ENCODE assay signal across 1 cellular context in the genomic region with DNA sequence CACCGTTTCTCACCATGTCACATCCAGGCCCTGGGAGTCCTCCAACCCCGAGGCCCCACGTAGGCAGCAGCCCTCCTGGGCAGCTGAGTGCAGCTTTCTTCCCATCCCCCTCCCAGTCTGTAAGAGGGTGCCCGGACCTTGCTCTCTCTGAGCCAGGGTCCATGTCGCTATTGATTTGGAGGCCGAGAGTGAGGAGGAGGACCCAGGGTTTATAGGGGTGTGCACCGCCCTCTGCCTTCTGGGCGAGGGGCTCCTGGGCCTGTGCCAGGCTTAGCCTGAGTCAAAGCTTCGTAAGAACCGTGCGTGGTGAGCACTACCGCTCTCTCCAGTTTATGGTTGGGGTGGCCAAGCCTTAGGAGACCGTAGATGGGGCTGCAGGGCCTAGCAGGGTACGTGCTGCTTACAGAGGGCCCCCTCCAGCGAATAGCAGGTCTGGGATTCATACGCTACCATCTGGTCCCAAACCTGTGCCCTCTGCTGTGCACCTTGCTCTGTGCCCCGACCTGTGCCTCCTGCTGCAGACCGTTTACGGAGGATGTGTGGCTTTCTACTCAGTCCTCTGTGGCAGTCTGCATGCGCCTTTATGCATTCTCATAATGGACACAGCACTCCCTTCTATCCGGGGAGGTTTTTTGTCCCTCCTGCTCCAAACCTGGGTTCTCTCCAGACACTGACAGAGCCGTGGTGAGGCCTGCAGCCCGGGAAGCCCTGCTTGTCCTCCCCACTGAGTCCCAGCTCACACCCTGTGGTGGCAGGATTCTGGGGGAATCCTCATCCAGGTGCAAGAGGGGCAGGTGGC.
TF ChIP-seq lines count a peak whose summit lies in the region.

No MANE protein-coding gene starts in this region.

TF ChIP-seq in HepG2, 621 proteins besides CTCF, POLR2A, EP300 and RAD21 (continued from another document and continues in another):
- TF ChIP-seq, protein P1, sequence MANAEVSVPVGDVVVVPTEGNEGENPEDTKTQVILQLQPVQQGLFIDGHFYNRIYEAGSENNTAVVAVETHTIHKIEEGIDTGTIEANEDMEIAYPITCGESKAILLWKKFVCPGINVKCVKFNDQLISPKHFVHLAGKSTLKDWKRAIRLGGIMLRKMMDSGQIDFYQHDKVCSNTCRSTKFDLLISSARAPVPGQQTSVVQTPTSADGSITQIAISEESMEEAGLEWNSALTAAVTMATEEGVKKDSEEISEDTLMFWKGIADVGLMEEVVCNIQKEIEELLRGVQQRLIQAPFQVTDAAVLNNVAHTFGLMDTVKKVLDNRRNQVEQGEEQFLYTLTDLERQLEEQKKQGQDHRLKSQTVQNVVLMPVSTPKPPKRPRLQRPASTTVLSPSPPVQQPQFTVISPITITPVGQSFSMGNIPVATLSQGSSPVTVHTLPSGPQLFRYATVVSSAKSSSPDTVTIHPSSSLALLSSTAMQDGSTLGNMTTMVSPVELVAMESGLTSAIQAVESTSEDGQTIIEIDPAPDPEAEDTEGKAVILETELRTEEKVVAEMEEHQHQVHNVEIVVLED (CRISPR knock-in tag; IDR thresholded peaks at IDR 0.05; ENCODE audit: borderline replicate concordance) = 0 out of 2 replicates have a peak, but pooled peaks have one; percentile 16
- TF ChIP-seq NBN (conservative IDR thresholded peaks at IDR 0.05) (no peak), U2AF2 (IDR thresholded peaks at IDR 0.05; ENCODE audit: low read depth, low read length) (no peak), FOXO1 (CRISPR knock-in tag; IDR thresholded peaks at IDR 0.05) (no peak; the same call in 1 of the 2 replicates), MEIS2 (CRISPR knock-in tag; IDR thresholded peaks at IDR 0.05) (no peak), SIN3B (IDR thresholded peaks at IDR 0.05; ENCODE audit: low read length) (no peak), ZNF263 (CRISPR knock-in tag; IDR thresholded peaks at IDR 0.05) (peak; percentile 61), HCFC1 (IDR thresholded peaks at IDR 0.05; ENCODE audit: low read depth, low read length) (no peak), ZNF619 (CRISPR knock-in tag; IDR thresholded peaks at IDR 0.05) (no peak), SMAD1 (CRISPR knock-in tag; IDR thresholded peaks at IDR 0.05; ENCODE audit: borderline replicate concordance, low read depth) (peak; percentile 46; the same call in 1 of the 2 replicates), ZSCAN9 (CRISPR knock-in tag; IDR thresholded peaks at IDR 0.05; ENCODE audit: borderline replicate concordance) (no peak), ZNF235 (CRISPR knock-in tag; IDR thresholded peaks at IDR 0.05; ENCODE audit: borderline replicate concordance) (peak; percentile 85), POLR2AphosphoS5 (IDR thresholded peaks at IDR 0.05; ENCODE audit: low read depth, low read length) (no peak), MAF1 (CRISPR knock-in tag; IDR thresholded peaks at IDR 0.05; ENCODE audit: borderline replicate concordance) (no peak), PHF8 (CRISPR knock-in tag; IDR thresholded peaks at IDR 0.05) (no peak), CREB1 (IDR thresholded peaks at IDR 0.05) (peak; percentile 68), CREB1 (CRISPR knock-in tag; IDR thresholded peaks at IDR 0.05) (peak; percentile 87), FOXK2 (IDR thresholded peaks at IDR 0.05) (no peak), ELF3 (CRISPR knock-in tag; IDR thresholded peaks at IDR 0.05) (peak; percentile 26; the same call in 1 of the 2 replicates), ZNF724P (CRISPR knock-in tag; IDR thresholded peaks at IDR 0.05; ENCODE audit: borderline replicate concordance) (no peak), SUZ12 (IDR thresholded peaks at IDR 0.05; ENCODE audit: low read depth, low read length) (no peak), ZBTB7B (CRISPR knock-in tag; IDR thresholded peaks at IDR 0.05) (0 out of 2 replicates have a peak, but pooled peaks have one; percentile 57), ZNF30 (CRISPR knock-in tag; IDR thresholded peaks at IDR 0.05) (peak; percentile 82; the same call in 1 of the 2 replicates), DNMT3B (CRISPR knock-in tag; conservative IDR thresholded peaks at IDR 0.05) (no peak), SSRP1 (CRISPR knock-in tag; IDR thresholded peaks at IDR 0.05) (no peak), ATAD3A (CRISPR knock-in tag; IDR thresholded peaks at IDR 0.05) (no peak), U2AF1 (optimal IDR thresholded peaks at IDR 0.05; ENCODE audit: low read depth, low read length) (peak; percentile 44), MLLT10 (CRISPR knock-in tag; IDR thresholded peaks at IDR 0.05) (no peak), ZFP90 (CRISPR knock-in tag; IDR thresholded peaks at IDR 0.05; ENCODE audit: borderline replicate concordance) (no peak), ZNF251 (CRISPR knock-in tag; IDR thresholded peaks at IDR 0.05) (no peak), MTA3 (CRISPR knock-in tag; IDR thresholded peaks at IDR 0.05) (no peak), ZNF557 (CRISPR knock-in tag; IDR thresholded peaks at IDR 0.05) (no peak), EHMT2 (IDR thresholded peaks at IDR 0.05; ENCODE audit: borderline replicate concordance, low read depth, low read length) (no peak), ZNF749 (CRISPR knock-in tag; IDR thresholded peaks at IDR 0.05; ENCODE audit: borderline replicate concordance) (no peak), ZC3H13 (CRISPR knock-in tag; IDR thresholded peaks at IDR 0.05) (no peak; the same call in 1 of the 2 replicates)
- TF ChIP-seq, protein P2, sequence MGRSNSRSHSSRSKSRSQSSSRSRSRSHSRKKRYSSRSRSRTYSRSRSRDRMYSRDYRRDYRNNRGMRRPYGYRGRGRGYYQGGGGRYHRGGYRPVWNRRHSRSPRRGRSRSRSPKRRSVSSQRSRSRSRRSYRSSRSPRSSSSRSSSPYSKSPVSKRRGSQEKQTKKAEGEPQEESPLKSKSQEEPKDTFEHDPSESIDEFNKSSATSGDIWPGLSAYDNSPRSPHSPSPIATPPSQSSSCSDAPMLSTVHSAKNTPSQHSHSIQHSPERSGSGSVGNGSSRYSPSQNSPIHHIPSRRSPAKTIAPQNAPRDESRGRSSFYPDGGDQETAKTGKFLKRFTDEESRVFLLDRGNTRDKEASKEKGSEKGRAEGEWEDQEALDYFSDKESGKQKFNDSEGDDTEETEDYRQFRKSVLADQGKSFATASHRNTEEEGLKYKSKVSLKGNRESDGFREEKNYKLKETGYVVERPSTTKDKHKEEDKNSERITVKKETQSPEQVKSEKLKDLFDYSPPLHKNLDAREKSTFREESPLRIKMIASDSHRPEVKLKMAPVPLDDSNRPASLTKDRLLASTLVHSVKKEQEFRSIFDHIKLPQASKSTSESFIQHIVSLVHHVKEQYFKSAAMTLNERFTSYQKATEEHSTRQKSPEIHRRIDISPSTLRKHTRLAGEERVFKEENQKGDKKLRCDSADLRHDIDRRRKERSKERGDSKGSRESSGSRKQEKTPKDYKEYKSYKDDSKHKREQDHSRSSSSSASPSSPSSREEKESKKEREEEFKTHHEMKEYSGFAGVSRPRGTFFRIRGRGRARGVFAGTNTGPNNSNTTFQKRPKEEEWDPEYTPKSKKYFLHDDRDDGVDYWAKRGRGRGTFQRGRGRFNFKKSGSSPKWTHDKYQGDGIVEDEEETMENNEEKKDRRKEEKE (IDR thresholded peaks at IDR 0.05) = no peak
- TF ChIP-seq, protein P3, sequence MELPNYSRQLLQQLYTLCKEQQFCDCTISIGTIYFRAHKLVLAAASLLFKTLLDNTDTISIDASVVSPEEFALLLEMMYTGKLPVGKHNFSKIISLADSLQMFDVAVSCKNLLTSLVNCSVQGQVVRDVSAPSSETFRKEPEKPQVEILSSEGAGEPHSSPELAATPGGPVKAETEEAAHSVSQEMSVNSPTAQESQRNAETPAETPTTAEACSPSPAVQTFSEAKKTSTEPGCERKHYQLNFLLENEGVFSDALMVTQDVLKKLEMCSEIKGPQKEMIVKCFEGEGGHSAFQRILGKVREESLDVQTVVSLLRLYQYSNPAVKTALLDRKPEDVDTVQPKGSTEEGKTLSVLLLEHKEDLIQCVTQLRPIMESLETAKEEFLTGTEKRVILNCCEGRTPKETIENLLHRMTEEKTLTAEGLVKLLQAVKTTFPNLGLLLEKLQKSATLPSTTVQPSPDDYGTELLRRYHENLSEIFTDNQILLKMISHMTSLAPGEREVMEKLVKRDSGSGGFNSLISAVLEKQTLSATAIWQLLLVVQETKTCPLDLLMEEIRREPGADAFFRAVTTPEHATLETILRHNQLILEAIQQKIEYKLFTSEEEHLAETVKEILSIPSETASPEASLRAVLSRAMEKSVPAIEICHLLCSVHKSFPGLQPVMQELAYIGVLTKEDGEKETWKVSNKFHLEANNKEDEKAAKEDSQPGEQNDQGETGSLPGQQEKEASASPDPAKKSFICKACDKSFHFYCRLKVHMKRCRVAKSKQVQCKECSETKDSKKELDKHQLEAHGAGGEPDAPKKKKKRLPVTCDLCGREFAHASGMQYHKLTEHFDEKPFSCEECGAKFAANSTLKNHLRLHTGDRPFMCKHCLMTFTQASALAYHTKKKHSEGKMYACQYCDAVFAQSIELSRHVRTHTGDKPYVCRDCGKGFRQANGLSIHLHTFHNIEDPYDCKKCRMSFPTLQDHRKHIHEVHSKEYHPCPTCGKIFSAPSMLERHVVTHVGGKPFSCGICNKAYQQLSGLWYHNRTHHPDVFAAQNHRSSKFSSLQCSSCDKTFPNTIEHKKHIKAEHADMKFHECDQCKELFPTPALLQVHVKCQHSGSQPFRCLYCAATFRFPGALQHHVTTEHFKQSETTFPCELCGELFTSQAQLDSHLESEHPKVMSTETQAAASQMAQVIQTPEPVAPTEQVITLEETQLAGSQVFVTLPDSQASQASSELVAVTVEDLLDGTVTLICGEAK (IDR thresholded peaks at IDR 0.05) = no peak
- TF ChIP-seq, protein P3 (CRISPR knock-in tag; IDR thresholded peaks at IDR 0.05) = peak; percentile 19; the same call in 1 of the 2 replicates
- TF ChIP-seq, protein P4, sequence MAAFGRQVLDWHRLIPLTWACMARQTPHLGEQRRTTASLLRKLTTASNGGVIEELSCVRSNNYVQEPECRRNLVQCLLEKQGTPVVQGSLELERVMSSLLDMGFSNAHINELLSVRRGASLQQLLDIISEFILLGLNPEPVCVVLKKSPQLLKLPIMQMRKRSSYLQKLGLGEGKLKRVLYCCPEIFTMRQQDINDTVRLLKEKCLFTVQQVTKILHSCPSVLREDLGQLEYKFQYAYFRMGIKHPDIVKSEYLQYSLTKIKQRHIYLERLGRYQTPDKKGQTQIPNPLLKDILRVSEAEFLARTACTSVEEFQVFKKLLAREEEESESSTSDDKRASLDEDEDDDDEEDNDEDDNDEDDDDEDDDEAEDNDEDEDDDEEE (CRISPR knock-in tag; IDR thresholded peaks at IDR 0.05) = peak; percentile 73
- TF ChIP-seq, protein P5, sequence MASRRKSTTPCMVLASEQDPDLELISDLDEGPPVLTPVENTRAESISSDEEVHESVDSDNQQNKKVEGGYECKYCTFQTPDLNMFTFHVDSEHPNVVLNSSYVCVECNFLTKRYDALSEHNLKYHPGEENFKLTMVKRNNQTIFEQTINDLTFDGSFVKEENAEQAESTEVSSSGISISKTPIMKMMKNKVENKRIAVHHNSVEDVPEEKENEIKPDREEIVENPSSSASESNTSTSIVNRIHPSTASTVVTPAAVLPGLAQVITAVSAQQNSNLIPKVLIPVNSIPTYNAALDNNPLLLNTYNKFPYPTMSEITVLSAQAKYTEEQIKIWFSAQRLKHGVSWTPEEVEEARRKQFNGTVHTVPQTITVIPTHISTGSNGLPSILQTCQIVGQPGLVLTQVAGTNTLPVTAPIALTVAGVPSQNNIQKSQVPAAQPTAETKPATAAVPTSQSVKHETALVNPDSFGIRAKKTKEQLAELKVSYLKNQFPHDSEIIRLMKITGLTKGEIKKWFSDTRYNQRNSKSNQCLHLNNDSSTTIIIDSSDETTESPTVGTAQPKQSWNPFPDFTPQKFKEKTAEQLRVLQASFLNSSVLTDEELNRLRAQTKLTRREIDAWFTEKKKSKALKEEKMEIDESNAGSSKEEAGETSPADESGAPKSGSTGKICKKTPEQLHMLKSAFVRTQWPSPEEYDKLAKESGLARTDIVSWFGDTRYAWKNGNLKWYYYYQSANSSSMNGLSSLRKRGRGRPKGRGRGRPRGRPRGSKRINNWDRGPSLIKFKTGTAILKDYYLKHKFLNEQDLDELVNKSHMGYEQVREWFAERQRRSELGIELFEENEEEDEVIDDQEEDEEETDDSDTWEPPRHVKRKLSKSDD (CRISPR knock-in tag; IDR thresholded peaks at IDR 0.05; ENCODE audit: low read depth) = no peak
- TF ChIP-seq, protein P6, sequence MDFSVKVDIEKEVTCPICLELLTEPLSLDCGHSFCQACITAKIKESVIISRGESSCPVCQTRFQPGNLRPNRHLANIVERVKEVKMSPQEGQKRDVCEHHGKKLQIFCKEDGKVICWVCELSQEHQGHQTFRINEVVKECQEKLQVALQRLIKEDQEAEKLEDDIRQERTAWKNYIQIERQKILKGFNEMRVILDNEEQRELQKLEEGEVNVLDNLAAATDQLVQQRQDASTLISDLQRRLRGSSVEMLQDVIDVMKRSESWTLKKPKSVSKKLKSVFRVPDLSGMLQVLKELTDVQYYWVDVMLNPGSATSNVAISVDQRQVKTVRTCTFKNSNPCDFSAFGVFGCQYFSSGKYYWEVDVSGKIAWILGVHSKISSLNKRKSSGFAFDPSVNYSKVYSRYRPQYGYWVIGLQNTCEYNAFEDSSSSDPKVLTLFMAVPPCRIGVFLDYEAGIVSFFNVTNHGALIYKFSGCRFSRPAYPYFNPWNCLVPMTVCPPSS (IDR thresholded peaks at IDR 0.05) = no peak
- TF ChIP-seq, protein P7, sequence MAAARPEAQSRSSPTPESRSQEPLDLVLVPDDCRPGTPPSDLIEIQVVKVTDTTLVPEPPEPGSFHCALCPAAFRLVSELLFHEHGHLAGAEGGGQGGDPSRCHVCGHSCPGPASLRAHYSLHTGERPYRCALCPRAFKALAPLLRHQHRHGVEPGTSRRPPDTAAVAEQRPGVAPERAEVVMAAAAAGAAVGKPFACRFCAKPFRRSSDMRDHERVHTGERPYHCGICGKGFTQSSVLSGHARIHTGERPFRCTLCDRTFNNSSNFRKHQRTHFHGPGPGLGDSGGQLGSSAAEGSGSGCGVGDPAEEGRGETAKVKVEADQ (CRISPR knock-in tag; IDR thresholded peaks at IDR 0.05; ENCODE audit: borderline replicate concordance) = no peak
